ENCODE assay signal across 9 cellular contexts in genomic region chr19:16315825-16316505, GRCh38. TPM values are rescaled to one million over a fixed set of nuclear protein-coding genes. Genes with fewer than 3 reads are reported as not detected.
DNase-seq lines count a peak whose midpoint lies in the region; ATAC-seq, FAIRE-seq and TF ChIP-seq lines count a peak whose summit lies in the region.
"Had no signal": no experiment of that assay in that cellular context is flagged by ENCODE, and none has a peak within 500 bp of the region (broad histone marks: within the 10 kb centered on the region; RNA-seq: fewer than 3 reads in every experiment).

No MANE protein-coding gene starts in this region.

- H2BK12ac ChIP-seq in trophoblast cell (ENCODE audit: low read length): no peak overlapping the region

- no peak overlapping the region for H2AFZ ChIP-seq in trophoblast cell (ENCODE audit: insufficient read depth, low read length, poor library complexity)

- H3K4me3 Mint-ChIP-seq in activated CD4-positive, alpha-beta T cell treated with anti-CD3 and anti-CD28 coated beads for 36 hours: no peak overlapping the region

- WGBS in esophagus squamous epithelium, 2 donors: 50 to 63% methylated on average over 6 to 11 of the region's 13 CpGs
- WGBS in trophoblast cell (ENCODE audit: extremely low coverage, insufficient coverage, insufficient read length): no CpG with 5 or more reads among the region's 13 CpGs
- WGBS in small intestine, 3 donors: 43 to 67% (median 62%) methylated on average over 13 of the region's 13 CpGs

- DNase-seq in RWPE2 (ENCODE audit: low spot score) (no peak), esophagus squamous epithelium (lab: John Stamatoyannopoulos, UW) (no peak), trophoblast cell (peak; percentile 87 to 95), head of caudate nucleus (no peak), NCI-H2081 treated with DMSO at 0.1 percent for 48 hours (lab: John Stamatoyannopoulos, UW) (no peak), small intestine (no peak)
- DNase-seq in activated CD4-positive, alpha-beta T cell treated with anti-CD3 and anti-CD28 coated beads for 36 hours: no peak

- peak overlapping the region; percentile 24 to 72 (median 53) for H3K4me2 ChIP-seq in BLaER1 treated with 17β-estradiol and CSF1 and Interleukin-3, amounts not matched to agents 10 nM and 100 nM
- H3K4me2 ChIP-seq in trophoblast cell (ENCODE audit: low read length): no peak overlapping the region

- H3K27ac Mint-ChIP-seq in activated CD4-positive, alpha-beta T cell treated with anti-CD3 and anti-CD28 coated beads for 36 hours: no peak overlapping the region

- H4K8ac ChIP-seq in trophoblast cell (ENCODE audit: low read depth, low read length): no peak overlapping the region

- peak overlapping the region; percentile 6 to 64 (median 47); a peak in 19 of 22 replicates for H3K27ac ChIP-seq in BLaER1 treated with 17β-estradiol and CSF1 and Interleukin-3, amounts not matched to agents 10 nM and 100 nM
- H3K27ac ChIP-seq in RWPE2 (ENCODE audit: poor library complexity, severe bottlenecking): no peak overlapping the region
- peak overlapping the region; percentile 34 to 86 (median 76) for H3K27ac ChIP-seq in esophagus squamous epithelium
- no peak overlapping the region for H3K27ac ChIP-seq in trophoblast cell (ENCODE audit: low read depth, low read length)
- peak overlapping the region in 1 of 2 donors; percentile 72 for H3K27ac ChIP-seq in small intestine (ENCODE audit: low read depth in 1 of 2, low read length in 1 of 2)

- no peaks in the 10 kb centered on the region for H3K36me3 Mint-ChIP-seq in activated CD4-positive, alpha-beta T cell treated with anti-CD3 and anti-CD28 coated beads for 36 hours (ENCODE audit: low read depth)

- no peak overlapping the region for H3K18ac ChIP-seq in trophoblast cell (ENCODE audit: low read length)

- H3K79me1 ChIP-seq in trophoblast cell (ENCODE audit: low read length): no peaks in the 10 kb centered on the region

- H3K9me3 ChIP-seq in BLaER1 treated with 17β-estradiol and CSF1 and Interleukin-3, amounts not matched to agents 10 nM and 100 nM (replicated peaks in 1 of 11): peaks cover 0 to 12% (median 3%) of the 10 kb centered on the region in 11 experiments; a peak in 4 of 22 replicates
- H3K9me3 ChIP-seq in RWPE2 (ENCODE audit: severe bottlenecking) (no peaks in the 10 kb centered on the region), esophagus squamous epithelium (no peaks in the 10 kb centered on the region), trophoblast cell (ENCODE audit: insufficient read depth, low read depth, low read length) (peaks cover 1% of the 10 kb centered on the region), small intestine (ENCODE audit: control insufficient read depth, low read depth) (no peaks in the 10 kb centered on the region)

- H3K9ac ChIP-seq in BLaER1 treated with 17β-estradiol and CSF1 and Interleukin-3, amounts not matched to agents 10 nM and 100 nM: peak overlapping the region in 4 of 11 experiments; percentile 10 to 42 (median 38); a peak in 4 of 22 replicates
- no peak overlapping the region for H3K9ac ChIP-seq in trophoblast cell (ENCODE audit: low read length)

- no peaks in the 10 kb centered on the region for H3K27me3 Mint-ChIP-seq in activated CD4-positive, alpha-beta T cell treated with anti-CD3 and anti-CD28 coated beads for 36 hours

- H3K23ac ChIP-seq in trophoblast cell (ENCODE audit: low read length): no peak overlapping the region

- no peak overlapping the region for H2BK120ac ChIP-seq in trophoblast cell (ENCODE audit: insufficient read depth, low read length, poor library complexity)

- no peak for TF ChIP-seq POLR2A in esophagus squamous epithelium (IDR thresholded peaks at IDR 0.05)

- POLR2A ChIA-PET in activated CD4-positive, alpha-beta T cell treated with anti-CD3 and anti-CD28 coated beads for 36 hours (lab: Charles Lee): no interaction called here

- CTCF ChIA-PET in activated CD4-positive, alpha-beta T cell treated with anti-CD3 and anti-CD28 coated beads for 36 hours (lab: Charles Lee): interaction anchor here (0.8 kb wide), 1 partner anchor 74 kb away, joined by 3 read pairs; no protein-coding TSS in a partner anchor

- H3K27me3 ChIP-seq in BLaER1 treated with 17β-estradiol and CSF1 and Interleukin-3, amounts not matched to agents 10 nM and 100 nM: 0 out of 22 replicates have a peak, but pooled peaks cover 0 to 3% (median 0%) of the 10 kb centered on the region in 11 experiments
- H3K27me3 ChIP-seq in RWPE2 (ENCODE audit: insufficient read depth, poor library complexity, severe bottlenecking) (no peaks in the 10 kb centered on the region), esophagus squamous epithelium (no peaks in the 10 kb centered on the region), trophoblast cell (ENCODE audit: insufficient read depth, low read length) (no peaks in the 10 kb centered on the region), small intestine (ENCODE audit: control insufficient read depth in 2 of 2, insufficient read depth in 2 of 2, low read length in 2 of 2) (no peaks in the 10 kb centered on the region)

- H3K4me1 Mint-ChIP-seq in activated CD4-positive, alpha-beta T cell treated with anti-CD3 and anti-CD28 coated beads for 36 hours: peaks cover 4% of the 10 kb centered on the region

- H3K4ac ChIP-seq in trophoblast cell (ENCODE audit: low read depth, low read length): no peak overlapping the region

- H3K14ac ChIP-seq in trophoblast cell (ENCODE audit: low read length): no peak overlapping the region

- no peak overlapping the region for H2BK5ac ChIP-seq in trophoblast cell (ENCODE audit: low read depth, low read length, poor library complexity)

- no peaks in the 10 kb centered on the region for H3K79me2 ChIP-seq in trophoblast cell (ENCODE audit: control insufficient read depth, insufficient read depth, low read length, poor library complexity)

- TF ChIP-seq CTCF in RWPE2 (IDR thresholded peaks at IDR 0.05; ENCODE audit: poor library complexity, severe bottlenecking): no peak
- no peak for TF ChIP-seq CTCF in esophagus squamous epithelium (IDR thresholded peaks at IDR 0.05)

- intact Hi-C loops in esophagus squamous epithelium (cut with DNase I): no loop called here
- intact Hi-C loops in activated CD4-positive, alpha-beta T cell treated with anti-CD3 and anti-CD28 coated beads for 36 hours (cut with DNase I, micrococcal nuclease): no loop called here
- intact Hi-C loops in head of caudate nucleus (cut with DNase I): no loop called here

- H3K4me3 ChIP-seq in BLaER1 treated with 17β-estradiol and CSF1 and Interleukin-3, amounts not matched to agents 10 nM and 100 nM: no peak overlapping the region; a peak in 1 of 20 replicates
- H3K4me3 ChIP-seq in RWPE2 (ENCODE audit: severe bottlenecking) (no peak overlapping the region), esophagus squamous epithelium (peak overlapping the region in 1 of 4 donors; percentile 7), trophoblast cell (ENCODE audit: low read depth, low read length) (no peak overlapping the region), small intestine (ENCODE audit: low read depth in 1 of 2, low read length in 2 of 2) (no peak overlapping the region)

- no peak overlapping the region for H2AK5ac ChIP-seq in trophoblast cell (ENCODE audit: low read length)

- peak; percentile 76 for ATAC-seq in RWPE2 (ENCODE audit: low read depth)
- no peak for ATAC-seq in activated CD4-positive, alpha-beta T cell treated with anti-CD3 and anti-CD28 coated beads for 36 hours

- H3K9me3 Mint-ChIP-seq in activated CD4-positive, alpha-beta T cell treated with anti-CD3 and anti-CD28 coated beads for 36 hours (ENCODE audit: low read depth): no peaks in the 10 kb centered on the region

- H4K20me1 ChIP-seq in BLaER1 treated with 17β-estradiol and CSF1 and Interleukin-3, amounts not matched to agents 10 nM and 100 nM: no peaks in the 10 kb centered on the region; a peak in 1 of 22 replicates

- peaks cover 34 to 62% (median 48%) of the 10 kb centered on the region in 10 experiments for H3K4me1 ChIP-seq in BLaER1 treated with 17β-estradiol and CSF1 and Interleukin-3, amounts not matched to agents 10 nM and 100 nM
- H3K4me1 ChIP-seq in RWPE2 (ENCODE audit: insufficient read depth, poor library complexity, severe bottlenecking): peaks cover 4% of the 10 kb centered on the region
- peaks cover 0 to 20% (median 11%) of the 10 kb centered on the region in 3 donors for H3K4me1 ChIP-seq in esophagus squamous epithelium
- H3K4me1 ChIP-seq in trophoblast cell (ENCODE audit: control insufficient read depth in 1 of 2, insufficient read depth in 2 of 2, low read length in 2 of 2): no peaks in the 10 kb centered on the region
- H3K4me1 ChIP-seq in small intestine (ENCODE audit: control insufficient read depth in 2 of 2, insufficient read depth in 1 of 2, low read depth in 1 of 2, low read length in 1 of 2): no peaks in the 10 kb centered on the region

- FAIRE-seq in small intestine (lab: Jason Lieb, UNC): no peak
- FAIRE-seq: keratinocyte had no signal

- H3K36me3 ChIP-seq in BLaER1 treated with 17β-estradiol and CSF1 and Interleukin-3, amounts not matched to agents 10 nM and 100 nM: no peaks in the 10 kb centered on the region
- H3K36me3 ChIP-seq in RWPE2 (ENCODE audit: low read depth): no peaks in the 10 kb centered on the region
- no peaks in the 10 kb centered on the region for H3K36me3 ChIP-seq in esophagus squamous epithelium
- no peaks in the 10 kb centered on the region for H3K36me3 ChIP-seq in trophoblast cell (ENCODE audit: control insufficient read depth in 1 of 2, insufficient read depth in 2 of 2, low read length in 2 of 2)
- H3K36me3 ChIP-seq in small intestine (ENCODE audit: control insufficient read depth in 2 of 2, insufficient read depth in 2 of 2, low read length in 2 of 2): no peaks in the 10 kb centered on the region

- H4K12ac ChIP-seq in trophoblast cell (ENCODE audit: low read depth, low read length): no peak overlapping the region

- H4K91ac ChIP-seq in trophoblast cell (ENCODE audit: low read depth, low read length): no peak overlapping the region

RNA-seq across cellular contexts. Expression of gene KLF2, which starts 8.7 kb away (rescaled TPM):
- 10 to 100 TPM in 1 of 4 donors, 1 to 10 TPM in 3; 4.2 to 11.4 (median 8.0) TPM for total RNA-seq in esophagus squamous epithelium
- 1.0 and 1.2 TPM in 2 replicates for polyA plus RNA-seq in trophoblast cell (2013)
- total RNA-seq in activated CD4-positive, alpha-beta T cell treated with anti-CD3 and anti-CD28 coated beads for 36 hours: under 1 TPM; 0.57 to 0.90 TPM
- 10 to 100 TPM in 1 of 3 donors, 1 to 10 TPM in 2; 1.1 to 25.4 (median 3.8) TPM for polyA plus RNA-seq in small intestine
- polyA plus RNA-seq: keratinocyte had no signal

Comparison
In these comparisons a context has a peak if more than half of its experiments do, and no peak if none do; other contexts are left out.
1. H3K27ac ChIP-seq: peak in BLaER1 treated with 17β-estradiol and CSF1 and Interleukin-3, amounts not matched to agents 10 nM and 100 nM (11 of 11) and esophagus squamous epithelium (4 of 4); none in RWPE2 (single experiment) and trophoblast cell (single experiment).
2. DNase-seq: peak in trophoblast cell (2 of 2); none in RWPE2 (single experiment), esophagus squamous epithelium (single experiment), activated CD4-positive, alpha-beta T cell treated with anti-CD3 and anti-CD28 coated beads for 36 hours (single experiment), head of caudate nucleus (0 of 42), NCI-H2081 treated with DMSO at 0.1 percent for 48 hours (single experiment) and small intestine (single experiment).